Comparison of ENCODE assay signal across 21 cellular contexts in genomic region chr14:90568405-90568804, GRCh38.
DNase-seq lines count a peak whose midpoint lies in the region; ATAC-seq and TF ChIP-seq lines count a peak whose summit lies in the region.
"Had no signal": no experiment of that assay in that cellular context is flagged by ENCODE, and none has a peak within 500 bp of the region (broad histone marks: within the 10 kb centered on the region; RNA-seq: fewer than 3 reads in every experiment).

No MANE protein-coding gene starts in this region.

- H3K27me3 ChIP-seq in spleen (replicated peaks in 1 of 7) = no peaks in the 10 kb centered on the region
- H3K27me3 ChIP-seq: MG63, vagina had no signal

- H3K27ac ChIP-seq in caudate nucleus (ENCODE audit: low read depth, low read length) (peak overlapping the region; percentile 97), spleen (peak overlapping the region in 5 of 8 donors; percentile 25 to 48 (median 42))
- H3K27ac ChIP-seq: psoas muscle, vagina had no signal

- no peaks in the 10 kb centered on the region for H3K9me3 ChIP-seq in spleen
- H3K9me3 ChIP-seq: MG63, psoas muscle, vagina had no signal

- DNase-seq in C1 segment of cervical spinal cord (lab: John Stamatoyannopoulos, UW) (peak in 9 of 14 donors; percentile 28 to 79 (median 57)), caudate nucleus (lab: John Stamatoyannopoulos, UW) (peak in 33 of 61 donors; percentile 17 to 79 (median 42)), hypothalamus (lab: John Stamatoyannopoulos, UW) (peak in 34 of 51 donors; percentile 25 to 80 (median 50)), spleen (no peak), COR-L47 (lab: John Stamatoyannopoulos, UW) (no peak)
- no peak for DNase-seq in stimulated activated CD4-positive, alpha-beta T cell treated with anti-CD3 and anti-CD28 coated beads, Interleukin-1b, Interleukin-23, amount 100 ng/mL, for 48 hours
- DNase-seq in activated CD4-positive, alpha-beta T cell treated with anti-CD3 and anti-CD28 coated beads, Interleukin-2, amount 50 U/mL, for 1 hour = no peak
- DNase-seq: activated CD8-positive, alpha-beta T cell treated with anti-CD3 and anti-CD28 coated beads for 36 hours; islet precursor cell; mammary epithelial cell; MG63; natural killer cell; NCI-H1694; SIG-M5; stimulated activated naive CD4-positive, alpha-beta T cell treated with Interleukin-2 at 50 U/mL for 16 hours had no signal

- H3K4me3 ChIP-seq in spleen = no peak overlapping the region
- H3K4me3 ChIP-seq: MG63, psoas muscle, vagina had no signal

- intact Hi-C loops in spleen (cut with DNase I; ENCODE audit: low total_unique reads) = no loop called here

- no peak for TF ChIP-seq POLR2A in spleen (IDR thresholded peaks at IDR 0.05)

- no peak for TF ChIP-seq CTCF in spleen (IDR thresholded peaks at IDR 0.05 in 8 of 11, conservative IDR thresholded peaks at IDR 0.05 in 3 of 11)

- WGBS in spleen, 5 donors = 74 to 88% (median 80%) methylated on average over 3 of the region's 3 CpGs

- H3K36me3 ChIP-seq in spleen = peaks cover 0 to 46% (median 0%) of the 10 kb centered on the region in 6 donors
- H3K36me3 ChIP-seq: MG63, vagina had no signal

- no peak for ATAC-seq in GM19397 (IDR thresholded peaks at IDR 0.05; ENCODE audit: unreplicated experiment)
- ATAC-seq: activated CD8-positive, alpha-beta T cell treated with anti-CD3 and anti-CD28 coated beads for 36 hours; activated naive CD4-positive, alpha-beta T cell treated with anti-CD3 and anti-CD28 coated beads, Interleukin-2, amount 50 U/mL, for 72 hours; HCT116; natural killer cell; WTC11 had no signal

- peaks cover 0 to 8% (median 0%) of the 10 kb centered on the region in 6 donors for H3K4me1 ChIP-seq in spleen
- H3K4me1 ChIP-seq: vagina had no signal

Comparison
In these comparisons a context has a peak if more than half of its experiments do, and no peak if none do; other contexts are left out.
1. DNase-seq: peak in C1 segment of cervical spinal cord (9 of 14), caudate nucleus (33 of 61) and hypothalamus (34 of 51); none in spleen (single experiment), stimulated activated CD4-positive, alpha-beta T cell treated with anti-CD3 and anti-CD28 coated beads, Interleukin-1b, Interleukin-23, amount 100 ng/mL, for 48 hours (single experiment), activated CD4-positive, alpha-beta T cell treated with anti-CD3 and anti-CD28 coated beads, Interleukin-2, amount 50 U/mL, for 1 hour (single experiment) and COR-L47 (single experiment).